Comparison of ENCODE assay signal across 23 cellular contexts in genomic region chr19:40583283-40583682, GRCh38.
"Had no signal": no experiment of that assay in that cellular context is flagged by ENCODE, and none has a peak within 500 bp of the region (broad histone marks: within the 10 kb centered on the region; RNA-seq: fewer than 3 reads in every experiment).

No MANE protein-coding gene starts in this region.

- H3K9ac ChIP-seq: neural progenitor cell, parathyroid adenoma had no signal

- H3K4me3 ChIP-seq: coronary artery, esophagus squamous epithelium, gastroesophageal sphincter, left lung, lower lobe of right lung, neural progenitor cell, prostate gland, right lobe of liver, suprapubic skin, thyroid gland, upper lobe of left lung, uterus had no signal

- H3K4me2 ChIP-seq: neural progenitor cell had no signal

- ATAC-seq: effector memory CD8-positive, alpha-beta T cell; gastroesophageal sphincter; left lung; lower lobe of right lung; natural killer cell; right lobe of liver had no signal

- H3K4me1 ChIP-seq: neural progenitor cell, parathyroid adenoma, prostate gland, right lobe of liver, thyroid gland, uterus had no signal

- H3K27me3 ChIP-seq: esophagus squamous epithelium, gastroesophageal sphincter, left lung, neural progenitor cell, right lobe of liver, suprapubic skin, thyroid gland, upper lobe of left lung, uterus had no signal

- H3K9me3 ChIP-seq: esophagus squamous epithelium, gastroesophageal sphincter, left lung, lower lobe of right lung, prostate gland, right lobe of liver, suprapubic skin, thyroid gland, upper lobe of left lung, uterus had no signal

- H3K36me3 ChIP-seq: neural progenitor cell, prostate gland, uterus had no signal

- H3K27ac ChIP-seq: coronary artery, epithelial cell of prostate, esophagus squamous epithelium, gastroesophageal sphincter, left lung, lower lobe of right lung, neural progenitor cell, parathyroid adenoma, prostate gland, right lobe of liver, suprapubic skin, thyroid gland, upper lobe of left lung, uterus had no signal

- H2AFZ ChIP-seq: neural progenitor cell, parathyroid adenoma had no signal

- H3K79me2 ChIP-seq: parathyroid adenoma had no signal

- DNase-seq: effector memory CD8-positive, alpha-beta T cell; esophagus squamous epithelium; foreskin fibroblast; glutamatergic neuron; islet precursor cell; left lung; lower lobe of right lung; natural killer cell; occipital lobe; right lobe of liver; stimulated activated CD4-positive, alpha-beta T cell treated with anti-CD3 and anti-CD28 coated beads, Interleukin-2, amount 100 ng/mL, for 24 hours; stimulated activated CD4-positive, alpha-beta T cell treated with anti-CD3 and anti-CD28 coated beads, Interleukin-4, amount 100 ng/mL, for 4 hours; stimulated activated naive CD4-positive, alpha-beta T cell treated with Interleukin-2 at 50 U/mL for 16 hours; thyroid gland; upper lobe of left lung; uterus had no signal
